Comparison of ENCODE assay signal across 12 cellular contexts in genomic region chrX:46589977-46590723, GRCh38. TPM values are rescaled to one million over a fixed set of nuclear protein-coding genes. Genes with fewer than 3 reads are reported as not detected.
DNase-seq lines count a peak whose midpoint lies in the region; ATAC-seq and TF ChIP-seq lines count a peak whose summit lies in the region.
"Had no signal": no experiment of that assay in that cellular context is flagged by ENCODE, and none has a peak within 500 bp of the region (broad histone marks: within the 10 kb centered on the region; RNA-seq: fewer than 3 reads in every experiment).

No MANE protein-coding gene starts in this region.

- no peaks in the 10 kb centered on the region for H3K36me3 ChIP-seq in GM23248 (ENCODE audit: low read depth)
- H3K36me3 ChIP-seq in right atrium auricular region, result no peaks in the 10 kb centered on the region

- H3K9me3 ChIP-seq in GM23248 (ENCODE audit: low read depth) (no peaks in the 10 kb centered on the region), right atrium auricular region (no peaks in the 10 kb centered on the region)

- peak overlapping the region; percentile 31 for H3K4me2 ChIP-seq in GM23248 (ENCODE audit: unreplicated experiment)

- no peak for ATAC-seq in HG02970 (IDR thresholded peaks at IDR 0.05; ENCODE audit: low FRiP score, unreplicated experiment)
- ATAC-seq: naive thymus-derived CD8-positive, alpha-beta T cell had no signal

- no peak overlapping the region for H3K9ac ChIP-seq in GM23248

- H3K9me2 ChIP-seq in GM23248 (ENCODE audit: insufficient read depth), result no peaks in the 10 kb centered on the region

- no peak overlapping the region for H2AFZ ChIP-seq in GM23248

- H4K20me1 ChIP-seq in GM23248 (ENCODE audit: insufficient read depth), result no peaks in the 10 kb centered on the region

- peak; percentile 52 for DNase-seq in AG08395 (ENCODE audit: low spot score)
- peak; percentile 82 for DNase-seq in GM23248
- DNase-seq in astrocyte of the spinal cord (ENCODE audit: low read depth, low spot score), result peak; percentile 49
- DNase-seq in right atrium auricular region (ENCODE audit: low spot score), result no peak
- no peak for DNase-seq in HUDEP-2 (lab: John Stamatoyannopoulos, UW; ENCODE audit: unreplicated experiment in 76 of 76)
- no peak for DNase-seq in NOMO-1 treated with dmso at 0.1 percent for 144 hours (lab: John Stamatoyannopoulos, UW; ENCODE audit: unreplicated experiment)
- DNase-seq in NCI-H2081 (lab: John Stamatoyannopoulos, UW), result no peak
- DNase-seq: amygdala; H7; naive thymus-derived CD8-positive, alpha-beta T cell; NCI-H2107 had no signal

- H3K4me1 ChIP-seq in GM23248 (ENCODE audit: insufficient read depth) (peaks cover 35% of the 10 kb centered on the region), right atrium auricular region (peaks cover 0 to 30% of the 10 kb centered on the region in 2 donors)

- no peaks in the 10 kb centered on the region for H3K27me3 ChIP-seq in GM23248 (replicated peaks; ENCODE audit: insufficient read depth)
- H3K27me3 ChIP-seq in right atrium auricular region, result no peaks in the 10 kb centered on the region

- H3K27ac ChIP-seq in GM23248, result 0 out of 2 replicates have a peak overlapping the region, but pooled peaks have one; percentile 12
- peak overlapping the region; percentile 9 to 70 for H3K27ac ChIP-seq in right atrium auricular region

- no peak overlapping the region for H3K4me3 ChIP-seq in GM23248
- H3K4me3 ChIP-seq in astrocyte of the spinal cord (ENCODE audit: low read depth, low read length), result no peak overlapping the region
- H3K4me3 ChIP-seq in right atrium auricular region, result no peak overlapping the region

- in situ Hi-C loops in GM23248 (cut with MboI), result no loop called here
- in situ Hi-C loops in astrocyte of the spinal cord (cut with HindIII; ENCODE audit: low sequenced_read_pairs), result no loop called here

- 66 to 72% methylated on average over 6 to 7 of the region's 7 CpGs for WGBS in GM23248 (ENCODE audit: low coverage in 1 of 2, low lambda C conversion rate in 2 of 2, missing lambda C conversion rate in 2 of 2), 2 experiments

- peaks cover 42% of the 10 kb centered on the region for H3K79me2 ChIP-seq in GM23248 (ENCODE audit: insufficient read depth)

- peaks cover 26% of the 10 kb centered on the region; the same call in 1 of the 2 replicates for H3F3A ChIP-seq in GM23248 (ENCODE audit: insufficient read depth)

- TF ChIP-seq CTCF in astrocyte of the spinal cord (IDR thresholded peaks at IDR 0.05; ENCODE audit: low read depth, low read length), result no peak
- TF ChIP-seq CTCF in right atrium auricular region (IDR thresholded peaks at IDR 0.05), result no peak

RNA-seq across cellular contexts. Expression of gene CHST7, which starts 16.6 kb away (rescaled TPM):
- 17.5 and 27.8 TPM in 2 replicates for total RNA-seq in GM23248 (2014; rRNA removed; shearing (Covaris generic))
- 9.3 and 9.8 TPM in 2 replicates for polyA plus RNA-seq in GM23248 (2016; fragmentation: Nextera tagmentation; extraction: Ambion mirVana)
- total RNA-seq in right atrium auricular region, result 10 to 100 TPM; 33.6 to 50.5 TPM

RNA-seq across cellular contexts. Expression of gene ZNF674, which starts 44.9 kb away (rescaled TPM):
- total RNA-seq in GM23248 (2014; rRNA removed; shearing (Covaris generic)), result 2.7 and 2.8 TPM in 2 replicates
- 1.3 and 2.0 TPM in 2 replicates for polyA plus RNA-seq in GM23248 (2016; fragmentation: Nextera tagmentation; extraction: Ambion mirVana)
- total RNA-seq in right atrium auricular region, result 1 to 10 TPM; 2.4 to 2.9 TPM

Comparison
In these comparisons a context has a peak if more than half of its experiments do, and no peak if none do; other contexts are left out.
1. DNase-seq: peak in AG08395 (single experiment), GM23248 (single experiment) and astrocyte of the spinal cord (single experiment); none in right atrium auricular region (single experiment), HUDEP-2 (0 of 76), NOMO-1 treated with dmso at 0.1 percent for 144 hours (single experiment) and NCI-H2081 (0 of 2).